Comparison of ENCODE assay signal across 12 cellular contexts in genomic region chr10:101901340-101901739, GRCh38. TPM values are rescaled to one million over a fixed set of nuclear protein-coding genes. Genes with fewer than 3 reads are reported as not detected.
DNase-seq lines count a peak whose midpoint lies in the region; ATAC-seq and TF ChIP-seq lines count a peak whose summit lies in the region.
"Had no signal": no experiment of that assay in that cellular context is flagged by ENCODE, and none has a peak within 500 bp of the region (broad histone marks: within the 10 kb centered on the region; RNA-seq: fewer than 3 reads in every experiment).

No MANE protein-coding gene starts in this region.

- no peaks in the 10 kb centered on the region for H3K36me3 Mint-ChIP-seq in endothelial cell (ENCODE audit: low read depth, unreplicated experiment)

- no peaks in the 10 kb centered on the region for H3K9me3 Mint-ChIP-seq in endothelial cell (ENCODE audit: unreplicated experiment)

- no peaks in the 10 kb centered on the region for H3K9me3 ChIP-seq in OCI-LY7 (ENCODE audit: low read length)

- H3K4me2 ChIP-seq in OCI-LY7 (ENCODE audit: low read length): no peak overlapping the region

- intact Hi-C loops in OCI-LY7 (cut with micrococcal nuclease; ENCODE audit: unreplicated experiment): no loop called here

- H3K4me1 Mint-ChIP-seq in endothelial cell (ENCODE audit: unreplicated experiment): peaks cover 42% of the 10 kb centered on the region

- peak; percentile 69 for TF ChIP-seq CTCF in GM12873 (IDR thresholded peaks at IDR 0.05; ENCODE audit: insufficient read depth, low read depth, low read length, missing control alignments)
- TF ChIP-seq CTCF in OCI-LY7 (conservative IDR thresholded peaks at IDR 0.05; ENCODE audit: low read length): no peak
- no peak for TF ChIP-seq CTCF in endothelial cell (IDR thresholded peaks at IDR 0.05; ENCODE audit: unreplicated experiment)

- BruUV-seq in OCI-LY7 (replicated peaks; lab: Mats Ljungman, UMichigan): no TSS peak

- no peak overlapping the region for H3K27ac Mint-ChIP-seq in endothelial cell (ENCODE audit: unreplicated experiment)

- no peaks in the 10 kb centered on the region for H3K9me2 ChIP-seq in OCI-LY7 (ENCODE audit: insufficient read depth, low read length)

- no peak overlapping the region for H3K4me3 ChIP-seq in OCI-LY7 (ENCODE audit: low read depth, low read length, poor library complexity, severe bottlenecking)
- H3K4me3 ChIP-seq: K562 had no signal

- POLR2A ChIA-PET in OCI-LY7 (lab: Charles Lee): interaction anchor here (0.7 to 0.8 kb wide), 2 partner anchors 69 to 116 kb away, joined by 3 to 4 read pairs; no protein-coding TSS in a partner anchor

- ATAC-seq in GM19438 (IDR thresholded peaks at IDR 0.05; ENCODE audit: low read depth, unreplicated experiment) (peak; percentile 59), HG03103 (IDR thresholded peaks at IDR 0.05; ENCODE audit: low read depth, unreplicated experiment) (peak; percentile 53), GM21360 (IDR thresholded peaks at IDR 0.05; ENCODE audit: unreplicated experiment) (no peak)
- ATAC-seq: K562 had no signal

- no peaks in the 10 kb centered on the region for H3K79me2 ChIP-seq in OCI-LY7 (ENCODE audit: insufficient read depth, low read depth, low read length)

- H3K36me3 ChIP-seq in OCI-LY7 (ENCODE audit: insufficient read depth, low read length): no peaks in the 10 kb centered on the region

- H2AFZ ChIP-seq in OCI-LY7 (ENCODE audit: low read length): no peak overlapping the region

- H3K27me3 Mint-ChIP-seq in endothelial cell (ENCODE audit: unreplicated experiment): no peaks in the 10 kb centered on the region

- no peaks in the 10 kb centered on the region for H4K20me1 ChIP-seq in OCI-LY7 (ENCODE audit: insufficient read depth, low read length)

- H3K4me1 ChIP-seq in OCI-LY7 (ENCODE audit: insufficient read depth, low read length, poor library complexity, severe bottlenecking): peaks cover 11% of the 10 kb centered on the region

- no peak overlapping the region for H3K4me3 Mint-ChIP-seq in endothelial cell (ENCODE audit: unreplicated experiment)

- H3K27ac ChIP-seq in OCI-LY7 (ENCODE audit: low read depth, low read length, poor library complexity, severe bottlenecking): no peak overlapping the region

- DNase-seq in OCI-LY7 (ENCODE audit: low spot score) (peak; percentile 60), endothelial cell (ENCODE audit: low spot score) (no peak), DMS53 treated with DMSO at 0.1 percent for 48 hours (lab: John Stamatoyannopoulos, UW; ENCODE audit: unreplicated experiment) (no peak), NCI-H748 (lab: John Stamatoyannopoulos, UW; ENCODE audit: unreplicated experiment) (no peak)
- DNase-seq: DMS 273 treated with DMSO at 0.1 percent for 48 hours; stimulated activated naive CD4-positive, alpha-beta T cell treated with Interleukin-2 at 50 U/mL for 16 hours; T-helper 9 cell had no signal

- CTCF ChIA-PET in OCI-LY7 (lab: Charles Lee; ENCODE audit: unreplicated experiment): no interaction called here

RNA-seq across cellular contexts. Expression of gene KCNIP2, which starts 57.7 kb away (rescaled TPM):
- 1.4 and 7.3 TPM in 2 replicates for total RNA-seq in OCI-LY7 (2014; rRNA removed; shearing (Covaris generic))
- total RNA-seq in OCI-LY7 (2022) (2.8 and 4.3 TPM in 2 replicates), endothelial cell (ENCODE audit: unreplicated experiment) (7.7 TPM)
